Comparison of ENCODE assay signal across 26 cellular contexts in the genomic region with DNA sequence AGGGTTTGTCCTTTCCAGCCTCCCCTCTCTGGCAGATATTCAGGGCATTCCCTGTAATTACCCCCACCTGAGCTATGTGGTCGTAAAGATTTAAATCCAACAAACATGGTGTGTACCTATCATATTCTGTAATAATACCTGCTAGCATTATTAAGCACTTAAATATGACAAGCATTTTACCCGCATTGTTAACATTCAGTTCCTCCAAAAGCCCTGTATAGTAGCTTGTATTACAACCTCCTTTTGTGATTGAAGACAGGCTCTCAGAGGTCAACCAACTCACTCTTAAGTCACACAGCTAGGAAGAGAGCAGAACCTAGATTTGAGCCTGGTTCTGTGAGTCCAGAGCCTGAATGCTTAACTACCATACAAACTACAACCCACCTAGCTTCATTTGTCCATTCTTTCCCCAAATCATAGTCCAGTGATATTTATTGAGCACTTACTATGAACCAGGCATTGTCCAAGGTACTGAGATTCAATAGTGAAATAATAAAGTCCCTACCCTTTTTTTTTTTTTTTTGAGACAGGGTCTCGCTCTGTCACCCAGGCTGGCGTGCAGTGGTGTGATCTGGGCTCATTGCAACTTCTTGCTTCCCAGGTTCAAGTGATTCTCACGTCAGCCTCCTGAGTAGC.
"Had no signal": no experiment of that assay in that cellular context is flagged by ENCODE, and none has a peak within 500 bp of the region (broad histone marks: within the 10 kb centered on the region; RNA-seq: fewer than 3 reads in every experiment).

No MANE protein-coding gene starts in this region.

- ATAC-seq: activated CD8-positive, alpha-beta T cell treated with anti-CD3 and anti-CD28 coated beads for 36 hours; activated naive CD8-positive, alpha-beta T cell treated with anti-CD3 and anti-CD28 coated beads, Interleukin-2, amount 50 U/mL, for 24 hours; gastrocnemius medialis; left cardiac atrium; sciatic nerve; stimulated activated naive B cell treated with anti-CD40 and anti-IgM and Interleukin-4, amounts not matched to agents 10 μg/mL and 1 μg/mL and 100 μg/mL, for 72 hours; T-helper 17 cell; WTC11 had no signal

- DNase-seq: activated CD4-positive, alpha-beta T cell treated with anti-CD3 and anti-CD28 coated beads for 1 hour; activated CD4-positive, alpha-beta T cell treated with anti-CD3 and anti-CD28 coated beads, Interleukin-2, amount 10 ng/mL, durations not matched to agents 7 days and 5 days; activated CD8-positive, alpha-beta T cell treated with anti-CD3 and anti-CD28 coated beads for 36 hours; activated naive CD8-positive, alpha-beta T cell treated with anti-CD3 and anti-CD28 coated beads, Interleukin-2, amount 50 U/mL, for 24 hours; activated T-cell treated with anti-CD3 and anti-CD28 coated beads, Interleukin-2, amount 50 U/mL, for 48 hours; amygdala; dermis blood vessel endothelial cell; effector CD4-positive, alpha-beta T cell; gastrocnemius medialis; glutamatergic neuron; left cardiac atrium; mammary epithelial cell; naive B cell; nephron progenitor cell; ovary; retina; small intestine; stimulated activated naive B cell treated with anti-CD40 and anti-IgM and Interleukin-4, amounts not matched to agents 10 μg/mL and 1 μg/mL and 100 μg/mL, for 72 hours; stomach; T-helper 17 cell; tibial artery had no signal

- H3K27me3 ChIP-seq: breast epithelium, gastrocnemius medialis, neutrophil, ovary, stomach had no signal

- H3K4me1 ChIP-seq: breast epithelium, gastrocnemius medialis, tibial artery had no signal

- H3K9me3 ChIP-seq: breast epithelium, gastrocnemius medialis, neutrophil, ovary, stomach, tibial artery had no signal

- FAIRE-seq: islet of Langerhans, small intestine had no signal

- H3K36me3 ChIP-seq: breast epithelium, gastrocnemius medialis, neutrophil, ovary, stomach, tibial artery had no signal

- H3K27ac ChIP-seq: breast epithelium, gastrocnemius medialis, neutrophil, ovary, stomach, tibial artery had no signal

- H3K4me3 ChIP-seq: breast epithelium, gastrocnemius medialis, ovary, stomach, tibial artery had no signal
